8 cellular contexts compared by ENCODE assay signal in genomic region chr5:91361055-91361701, GRCh38. TPM values are rescaled to one million over a fixed set of nuclear protein-coding genes. Genes with fewer than 3 reads are reported as not detected.
DNase-seq lines count a peak whose midpoint lies in the region; ATAC-seq, FAIRE-seq and TF ChIP-seq lines count a peak whose summit lies in the region.

No MANE protein-coding gene starts in this region.

- CTCF ChIA-PET in K562 (lab: Yijun Ruan, JAX; ENCODE audit: low intra/inter-chr PET ratio) = no interaction called here

- no peaks in the 10 kb centered on the region for H3K79me2 ChIP-seq in K562 (ENCODE audit: control insufficient read depth, insufficient read depth, low read length)

- in situ Hi-C loops in K562 (cut with MboI) = no loop called here

- no peak overlapping the region for H3K9ac ChIP-seq in K562 (ENCODE audit: insufficient read depth in 1 of 2, low read depth in 2 of 2, low read length in 2 of 2)

- H3K36me3 ChIP-seq in K562 (ENCODE audit: control insufficient read depth, insufficient read depth, low read length) = no peaks in the 10 kb centered on the region
- H3K36me3 ChIP-seq in right lobe of liver = no peaks in the 10 kb centered on the region
- no peaks in the 10 kb centered on the region for H3K36me3 ChIP-seq in body of pancreas (replicated peaks in 1 of 2; ENCODE audit: insufficient read depth in 1 of 2, low read depth in 2 of 2)

- ATAC-seq in GM18502 (IDR thresholded peaks at IDR 0.05; ENCODE audit: poor library complexity, unreplicated experiment) (peak; percentile 87), GM21381 (IDR thresholded peaks at IDR 0.05; ENCODE audit: unreplicated experiment) (peak; percentile 86), HG03378 (IDR thresholded peaks at IDR 0.05; ENCODE audit: unreplicated experiment) (peak; percentile 90), K562 (no peak), right lobe of liver (no peak), body of pancreas (no peak)

- no peaks in the 10 kb centered on the region for H4K20me1 ChIP-seq in K562 (replicated peaks; ENCODE audit: control insufficient read depth, insufficient read depth, low read length)

- H3K4me3 ChIP-seq in K562 (no peak overlapping the region), right lobe of liver (no peak overlapping the region), body of pancreas (no peak overlapping the region)

- no peak overlapping the region for H2AFZ ChIP-seq in K562 (ENCODE audit: low read depth, low read length)

- WGBS in K562 (ENCODE audit: insufficient coverage, low coverage, missing lambda C conversion rate) = 49% methylated on average over 6 of the region's 6 CpGs
- 74% methylated on average over 6 of the region's 6 CpGs for WGBS in right lobe of liver (ENCODE audit: insufficient coverage, low coverage, low lambda C conversion rate, missing lambda C conversion rate)
- 58 to 59% methylated on average over 6 of the region's 6 CpGs for WGBS in body of pancreas, 2 donors

- POLR2A ChIA-PET in K562 (lab: Yijun Ruan, JAX) = interaction anchor here (1.0 to 1.8 kb wide), 2 partner anchors 8 to 12 kb away, joined by 3 to 6 read pairs; no protein-coding TSS in a partner anchor

- no peak for DNase-seq in K562 (ENCODE audit: extremely low read depth in 1 of 4, low spot score in 3 of 4)
- DNase-seq in HuH-7.5 (ENCODE audit: low spot score) = no peak
- DNase-seq in D341Med (ENCODE audit: low spot score) = no peak
- DNase-seq in right lobe of liver = no peak
- no peak for DNase-seq in body of pancreas

- FAIRE-seq in K562 (lab: Jason Lieb, UNC) = peak; percentile 58

- BruUV-seq in K562 (replicated peaks; lab: Mats Ljungman, UMichigan) = no TSS peak

- TF ChIP-seq RAD21 in K562 (CRISPR knock-in tag; conservative IDR thresholded peaks at IDR 0.05 in 1 of 2, IDR thresholded peaks at IDR 0.05 in 1 of 2) = no peak

- H3K9me3 ChIP-seq in K562 (replicated peaks; ENCODE audit: control insufficient read depth, insufficient read depth, low read depth, low read length) = no peaks in the 10 kb centered on the region; the same call in 1 of the 2 replicates
- no peaks in the 10 kb centered on the region for H3K9me3 ChIP-seq in right lobe of liver
- H3K9me3 ChIP-seq in body of pancreas = no peaks in the 10 kb centered on the region

- TF ChIP-seq POLR2A in K562 (conservative IDR thresholded peaks at IDR 0.05) = no peak
- TF ChIP-seq POLR2A in right lobe of liver (IDR thresholded peaks at IDR 0.05) = no peak
- no peak for TF ChIP-seq POLR2A in body of pancreas (IDR thresholded peaks at IDR 0.05)

- H3K4me1 ChIP-seq in K562 (replicated peaks in 1 of 2; ENCODE audit: control insufficient read depth in 2 of 2, insufficient read depth in 2 of 2, low read length in 2 of 2) (no peaks in the 10 kb centered on the region), right lobe of liver (peaks cover 0 to 4% (median 0%) of the 10 kb centered on the region in 4 donors), body of pancreas (peaks cover 19% of the 10 kb centered on the region)

- no peak for TF ChIP-seq EP300 in K562 (IDR thresholded peaks at IDR 0.05; ENCODE audit: low read length)

- peaks cover 0 to 4% of the 10 kb centered on the region in 2 experiments; a peak in 1 of 5 replicates for H3K27me3 ChIP-seq in K562 (ENCODE audit: control insufficient read depth in 2 of 2, insufficient read depth in 2 of 2, low read length in 2 of 2)
- H3K27me3 ChIP-seq in right lobe of liver = no peaks in the 10 kb centered on the region
- no peaks in the 10 kb centered on the region for H3K27me3 ChIP-seq in body of pancreas

- H3K27ac ChIP-seq in K562 (ENCODE audit: extremely low read depth, low read depth, low read length) = no peak overlapping the region
- H3K27ac ChIP-seq in right lobe of liver = no peak overlapping the region
- H3K27ac ChIP-seq in body of pancreas = no peak overlapping the region

- TF ChIP-seq CTCF in K562 (IDR thresholded peaks at IDR 0.05 in 2 of 3, conservative IDR thresholded peaks at IDR 0.05 in 1 of 3; ENCODE audit: insufficient read depth in 2 of 3, low read depth in 1 of 3, low read length in 3 of 3) (no peak), right lobe of liver (IDR thresholded peaks at IDR 0.05) (no peak), body of pancreas (IDR thresholded peaks at IDR 0.05) (no peak)

- intact Hi-C loops in K562 (cut with micrococcal nuclease) = no loop called here
- intact Hi-C loops in right lobe of liver (cut with DNase I) = no loop called here
- intact Hi-C loops in body of pancreas (cut with DNase I) = no loop called here

- H3K9me1 ChIP-seq in K562 (ENCODE audit: control insufficient read depth, insufficient read depth, low read length) = no peaks in the 10 kb centered on the region

- no peak overlapping the region for H3K4me2 ChIP-seq in K562 (ENCODE audit: insufficient read depth, low read length)

TF ChIP-seq in K562, 482 proteins besides CTCF, POLR2A, EP300 and RAD21 (continues in another document):
- TF ChIP-seq MLLT1 (IDR thresholded peaks at IDR 0.05) = peak in 1 of 2 experiments; percentile 33; a peak in 1 of 4 replicates
- no peak for TF ChIP-seq ZNF518B (CRISPR knock-in tag; IDR thresholded peaks at IDR 0.05)
- no peak for TF ChIP-seq TAF15 (IDR thresholded peaks at IDR 0.05; ENCODE audit: low read depth, low read length)
- TF ChIP-seq HCFC1 (IDR thresholded peaks at IDR 0.05; ENCODE audit: low read depth, low read length) = no peak
- TF ChIP-seq MEF2D (tag; conservative IDR thresholded peaks at IDR 0.05; ENCODE audit: low read depth) = peak; percentile 93
- TF ChIP-seq SOX6 (IDR thresholded peaks at IDR 0.05) = peak; percentile 76
- TF ChIP-seq ELF2 (CRISPR knock-in tag; IDR thresholded peaks at IDR 0.05) = no peak
- no peak for TF ChIP-seq ZNF76 (CRISPR knock-in tag; IDR thresholded peaks at IDR 0.05; ENCODE audit: borderline replicate concordance)
- no peak for TF ChIP-seq SAP30 (IDR thresholded peaks at IDR 0.05; ENCODE audit: borderline replicate concordance, insufficient read depth, low read depth, low read length, poor library complexity, severe bottlenecking)

RNA-seq across cellular contexts. Expression of gene ARRDC3, which starts 21.9 kb away (rescaled TPM):
- total RNA-seq in K562 (2011; cell fraction: chromatin; rRNA removed; ENCODE audit: low replicate concordance) = 71.8 and 190 TPM in 2 replicates
- 40.0 and 50.7 TPM in 2 replicates for total RNA-seq in K562 (2011; cell fraction: nucleolus; rRNA removed)
- 79.3 and 101 TPM in 2 replicates for total RNA-seq in K562 (2011; cell fraction: nucleoplasm; rRNA removed)
- 45.2 and 46.2 TPM in 2 replicates for total RNA-seq in K562 (2014; rRNA removed)
- total RNA-seq in K562 (2014; rRNA removed; fragmentation: Illumina TruSeq; extraction: Trizol) = 54.4 and 58.1 TPM in 2 replicates
- total RNA-seq in K562 (2015; rRNA removed; fragmentation: Illumina TruSeq; extraction: Trizol) = 36.0 and 39.4 TPM in 2 replicates
- total RNA-seq in K562 (2021) = 42.1 and 49.1 TPM in 2 replicates
- 40.4 and 41.0 TPM in 2 replicates for polyA plus RNA-seq in K562 (2011; rRNA removed)
- polyA plus RNA-seq in K562 (2011; cell fraction: cytosol; rRNA removed) = 6.3 and 18.7 TPM in 2 replicates
- 49.0 and 78.9 TPM in 2 replicates for polyA plus RNA-seq in K562 (2011; cell fraction: nucleus; rRNA removed)
- 27.7 and 35.0 TPM in 2 replicates for polyA plus RNA-seq in K562 (2012)
- polyA plus RNA-seq in K562 (2014; fragmentation: Illumina TruSeq; extraction: Trizol) = 19.3 and 25.5 TPM in 2 replicates
- 10 to 100 TPM; 23.8 to 30.2 TPM for polyA plus RNA-seq in K562 (2014; fragmentation: Nextera tagmentation; extraction: Ambion mirVana)
- 15.3 and 15.9 TPM in 2 replicates for polyA plus RNA-seq in K562 (2014; rRNA removed)
- polyA minus RNA-seq in K562 (2011; rRNA and poly(A)+ RNA removed) = 193 and 245 TPM in 2 replicates
- polyA minus RNA-seq in K562 (2011; cell fraction: cytosol; rRNA and poly(A)+ RNA removed) = 88.1 and 97.8 TPM in 2 replicates
- 124 and 274 TPM in 2 replicates for polyA minus RNA-seq in K562 (2011; cell fraction: nucleus; rRNA and poly(A)+ RNA removed)
- total RNA-seq in right lobe of liver = 10 to 100 TPM; 14.3 to 96.9 (median 46.0) TPM
- total RNA-seq in body of pancreas = 10 to 100 TPM in 1 of 2 donors, 1 to 10 TPM in 1; 8.6 to 29.3 TPM

Comparison
In these comparisons a context has a peak if more than half of its experiments do, and no peak if none do; other contexts are left out.
1. ATAC-seq: peak in GM18502 (single experiment), GM21381 (single experiment) and HG03378 (single experiment); none in K562 (single experiment), right lobe of liver (0 of 4) and body of pancreas (single experiment).